ENCODE assay signal across 26 cellular contexts in genomic region chr5:149761461-149761860, GRCh38.
"Had no signal": no experiment of that assay in that cellular context is flagged by ENCODE, and none has a peak within 500 bp of the region (broad histone marks: within the 10 kb centered on the region; RNA-seq: fewer than 3 reads in every experiment).

No MANE protein-coding gene starts in this region.

- H3K27ac Mint-ChIP-seq: activated CD4-positive, alpha-beta T cell treated with anti-CD3 and anti-CD28 coated beads, Interleukin-2, amount 10 ng/mL, durations not matched to agents 24 days and 14 days; activated CD8-positive, alpha-beta memory T cell treated with anti-CD3 and anti-CD28 coated beads, Interleukin-2, amount 10 ng/mL, durations not matched to agents 7 days and 5 days; activated naive CD4-positive, alpha-beta T cell treated with anti-CD3 and anti-CD28 coated beads, Interleukin-2, amount 50 U/mL, for 24 hours; activated T-cell treated with anti-CD3 and anti-CD28 coated beads, Interleukin-2, amount 50 U/mL, for 24 hours; activated T-helper 1 cell treated with anti-CD3 and anti-CD28 coated beads, Interleukin-12 subunit alpha, Interleukin-12 subunit beta, Interleukin-2, Interleukin-4 antibody, amounts not matched to agents 30 ng/mL and 10 ng/mL and 1 ng/mL, durations not matched to agents 14 hours and 24 hours and 36 hours; T-helper 17 cell; WTC11 had no signal

- DNase-seq: activated CD4-positive, alpha-beta T cell treated with anti-CD3 and anti-CD28 coated beads, Interleukin-2, amount 10 ng/mL, durations not matched to agents 24 days and 14 days; activated CD4-positive, alpha-beta T cell treated with anti-CD3 and anti-CD28 coated beads, Interleukin-2, amount 50 U/mL, for 48 hours; activated CD4-positive, CD25-positive, alpha-beta regulatory T cell treated with anti-CD3 and anti-CD28 coated beads, Interleukin-2, amount 50 U/mL, for 72 hours; activated CD8-positive, alpha-beta memory T cell treated with anti-CD3 and anti-CD28 coated beads, Interleukin-2, amount 10 ng/mL, durations not matched to agents 7 days and 5 days; activated effector memory CD4-positive, alpha-beta T cell treated with Interleukin-2 at 50 U/mL for 16 hours; activated naive CD4-positive, alpha-beta T cell; activated T-cell treated with anti-CD3 and anti-CD28 coated beads, Interleukin-2, amount 50 U/mL, for 24 hours; KG1; NCI-H1092; NCI-H1694; NCI-H2029; NCI-H2107; NCI-H2171 treated with DMSO at 0.1 percent for 48 hours; NCI-H226; NCI-H526; NK-92 treated with Interleukin-12 subunit alpha and Interleukin-12 subunit beta, amount 100 ng/mL, for 24 hours; OCI-M1; SHP77; T-helper 17 cell; T-helper 9 cell had no signal

- ATAC-seq: activated CD8-positive, alpha-beta memory T cell treated with anti-CD3 and anti-CD28 coated beads, Interleukin-2, amount 10 ng/mL, durations not matched to agents 7 days and 5 days; T-helper 17 cell; WTC11 had no signal

- H3K4me3 ChIP-seq: SJSA1 had no signal

- FAIRE-seq: bronchial epithelial cell, RCC 7860 had no signal

- H3K9me3 Mint-ChIP-seq: activated CD4-positive, alpha-beta T cell treated with anti-CD3 and anti-CD28 coated beads, Interleukin-2, amount 10 ng/mL, durations not matched to agents 24 days and 14 days; activated naive CD4-positive, alpha-beta T cell treated with anti-CD3 and anti-CD28 coated beads, Interleukin-2, amount 50 U/mL, for 24 hours had no signal

- H3K4me1 Mint-ChIP-seq: activated naive CD4-positive, alpha-beta T cell treated with anti-CD3 and anti-CD28 coated beads, Interleukin-2, amount 50 U/mL, for 24 hours had no signal

- H3K4me3 Mint-ChIP-seq: activated CD4-positive, alpha-beta T cell treated with anti-CD3 and anti-CD28 coated beads, Interleukin-2, amount 10 ng/mL, durations not matched to agents 24 days and 14 days; activated CD8-positive, alpha-beta memory T cell treated with anti-CD3 and anti-CD28 coated beads, Interleukin-2, amount 10 ng/mL, durations not matched to agents 7 days and 5 days; activated naive CD4-positive, alpha-beta T cell treated with anti-CD3 and anti-CD28 coated beads, Interleukin-2, amount 50 U/mL, for 24 hours; activated T-cell treated with anti-CD3 and anti-CD28 coated beads, Interleukin-2, amount 50 U/mL, for 24 hours; activated T-helper 1 cell treated with anti-CD3 and anti-CD28 coated beads, Interleukin-12 subunit alpha, Interleukin-12 subunit beta, Interleukin-2, Interleukin-4 antibody, amounts not matched to agents 30 ng/mL and 10 ng/mL and 1 ng/mL, durations not matched to agents 14 hours and 24 hours and 36 hours; T-helper 17 cell; WTC11 had no signal

- H3K27me3 Mint-ChIP-seq: activated CD4-positive, alpha-beta T cell treated with anti-CD3 and anti-CD28 coated beads, Interleukin-2, amount 10 ng/mL, durations not matched to agents 24 days and 14 days; activated CD8-positive, alpha-beta memory T cell treated with anti-CD3 and anti-CD28 coated beads, Interleukin-2, amount 10 ng/mL, durations not matched to agents 7 days and 5 days; activated naive CD4-positive, alpha-beta T cell treated with anti-CD3 and anti-CD28 coated beads, Interleukin-2, amount 50 U/mL, for 24 hours; activated T-cell treated with anti-CD3 and anti-CD28 coated beads, Interleukin-2, amount 50 U/mL, for 24 hours; T-helper 17 cell had no signal
